In genomic region chr3:123032057-123032456, GRCh38 we compare ENCODE assay signal across 11 cellular contexts. TPM values are rescaled to one million over a fixed set of nuclear protein-coding genes. Genes with fewer than 3 reads are reported as not detected.
"Had no signal": no experiment of that assay in that cellular context is flagged by ENCODE, and none has a peak within 500 bp of the region (broad histone marks: within the 10 kb centered on the region; RNA-seq: fewer than 3 reads in every experiment).

No MANE protein-coding gene starts in this region.

- H2AFZ ChIP-seq: GM23338 had no signal

- DNase-seq: H9, HCEC 1CT, HFFc6, IMR-90, KG1 had no signal

- H3K4me3 ChIP-seq: GM23338, K562 had no signal

- H3K4me2 ChIP-seq: GM23338 had no signal

- FAIRE-seq: H1, H54, K562 had no signal

- H3K27ac ChIP-seq: HL-60 had no signal

- ATAC-seq: GM23338, K562 had no signal

RNA-seq across cellular contexts. Expression of gene SEMA5B, which starts 4.5 kb away (rescaled TPM):
- total RNA-seq: HFFc6, HT1080, IMR-90, K562 had no signal
- polyA plus RNA-seq: IMR-90, K562 had no signal
